ENCODE assay signal across 31 cellular contexts in the genomic region with DNA sequence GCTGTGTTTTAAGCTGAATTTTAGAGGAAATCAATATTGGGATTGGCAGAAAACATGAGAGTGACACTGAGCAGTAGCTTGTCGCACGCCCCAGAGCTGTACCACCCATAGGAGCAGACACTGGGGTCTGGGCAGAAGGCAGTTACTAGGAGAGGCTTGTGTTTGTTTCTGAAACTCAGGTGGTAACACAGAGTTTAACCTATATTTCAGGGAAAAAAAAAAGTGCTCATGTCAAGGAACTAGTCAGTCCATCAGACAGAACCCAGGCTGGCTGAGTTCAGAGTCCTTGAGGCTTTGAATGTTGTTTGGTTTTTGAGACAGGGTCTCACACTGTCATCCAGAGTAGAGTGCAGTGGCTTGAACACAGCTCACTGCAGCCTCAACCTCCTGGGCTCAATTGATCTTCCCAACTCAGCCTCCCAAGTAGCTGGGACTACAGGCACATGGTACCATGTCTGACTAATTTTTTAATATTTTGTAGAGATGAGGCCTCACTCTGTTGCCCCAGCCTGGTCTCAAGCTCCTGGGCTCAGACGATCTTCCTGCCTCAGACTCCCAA. TPM values are rescaled to one million over a fixed set of nuclear protein-coding genes. Genes with fewer than 3 reads are reported as not detected.
"Had no signal": no experiment of that assay in that cellular context is flagged by ENCODE, and none has a peak within 500 bp of the region (broad histone marks: within the 10 kb centered on the region; RNA-seq: fewer than 3 reads in every experiment).

No MANE protein-coding gene starts in this region.

- H3K9me3 Mint-ChIP-seq: activated B cell treated with CpG ODN at 0.5 μM for 24 hours; activated CD4-positive, alpha-beta memory T cell treated with anti-CD3 and anti-CD28 coated beads for 36 hours; activated naive CD4-positive, alpha-beta T cell treated with anti-CD3 and anti-CD28 coated beads for 36 hours; activated naive CD4-positive, alpha-beta T cell treated with anti-CD3 and anti-CD28 coated beads, Interleukin-2, amount 50 U/mL, for 72 hours; activated T-cell treated with anti-CD3 and anti-CD28 coated beads, Interleukin-2, amount 50 U/mL, for 4 hours; activated T-helper 1 cell treated with anti-CD3 and anti-CD28 coated beads, Interleukin-12 subunit alpha, Interleukin-12 subunit beta, Interleukin-2, Interleukin-4 antibody, amounts not matched to agents 30 ng/mL and 10 ng/mL and 1 ng/mL, durations not matched to agents 14 hours and 24 hours and 36 hours had no signal

- H3K27ac ChIP-seq: adrenal gland, body of pancreas, breast epithelium, Peyer's patch, VCaP had no signal

- H3K27ac Mint-ChIP-seq: activated B cell treated with CpG ODN at 0.5 μM for 24 hours; activated CD4-positive, alpha-beta memory T cell treated with anti-CD3 and anti-CD28 coated beads for 36 hours; activated naive CD4-positive, alpha-beta T cell treated with anti-CD3 and anti-CD28 coated beads for 36 hours had no signal

- H3K27me3 Mint-ChIP-seq: activated B cell treated with CpG ODN at 0.5 μM for 24 hours; activated CD4-positive, alpha-beta memory T cell treated with anti-CD3 and anti-CD28 coated beads for 36 hours had no signal

- ATAC-seq: activated naive CD4-positive, alpha-beta T cell treated with anti-CD3 and anti-CD28 coated beads, Interleukin-2, amount 50 U/mL, for 72 hours; activated T-cell treated with anti-CD3 and anti-CD28 coated beads, Interleukin-2, amount 50 U/mL, for 4 hours; body of pancreas; PC-3; Right ventricle myocardium inferior had no signal

- H3K27me3 ChIP-seq: adrenal gland, body of pancreas, breast epithelium, Peyer's patch had no signal

- DNase-seq: activated B cell treated with CpG ODN at 0.5 μM for 24 hours; activated CD4-positive, alpha-beta memory T cell treated with anti-CD3 and anti-CD28 coated beads for 36 hours; activated CD4-positive, alpha-beta T cell treated with anti-CD3 and anti-CD28 coated beads for 4 hours; activated CD4-positive, alpha-beta T cell treated with anti-CD3 and anti-CD28 coated beads, Interleukin-2, amount 50 U/mL, for 1 hour; activated CD4-positive, CD25-positive, alpha-beta regulatory T cell treated with anti-CD3 and anti-CD28 coated beads, Interleukin-2, amount 50 U/mL, for 72 hours; activated gamma-delta T cell treated with Interleukin-2 at 50 U/mL for 16 hours; activated naive CD4-positive, alpha-beta T cell treated with anti-CD3 and anti-CD28 coated beads for 36 hours; activated T-cell treated with anti-CD3 and anti-CD28 coated beads for 4 hours; activated T-cell treated with anti-CD3 and anti-CD28 coated beads, Interleukin-2, amount 50 U/mL, for 4 hours; body of pancreas; Karpas-422; KBM-7; NCI-H1105; NCI-H1417 treated with DMSO at 0.1 percent for 48 hours; NCI-H187 treated with DMSO at 0.1 percent for 48 hours; NCI-H2081 treated with DMSO at 0.1 percent for 48 hours; NCI-H345; NCI-H524 treated with DMSO at 0.1 percent for 48 hours; PC-3; RPMI8226; SW 1271; T-helper 1 cell; T-helper 2 cell; T-helper 9 cell had no signal

- H3K9me3 ChIP-seq: adrenal gland, body of pancreas, breast epithelium, Peyer's patch had no signal

- H3K4me1 ChIP-seq: adrenal gland, breast epithelium, Peyer's patch had no signal

- H3K4me3 ChIP-seq: adrenal gland, body of pancreas, breast epithelium, Peyer's patch had no signal

- H3K36me3 Mint-ChIP-seq: activated CD4-positive, alpha-beta memory T cell treated with anti-CD3 and anti-CD28 coated beads for 36 hours had no signal

- H3K4me1 Mint-ChIP-seq: activated B cell treated with CpG ODN at 0.5 μM for 24 hours had no signal

- H3K4me3 Mint-ChIP-seq: activated B cell treated with CpG ODN at 0.5 μM for 24 hours; activated CD4-positive, alpha-beta memory T cell treated with anti-CD3 and anti-CD28 coated beads for 36 hours; activated naive CD4-positive, alpha-beta T cell treated with anti-CD3 and anti-CD28 coated beads for 36 hours; activated T-cell treated with anti-CD3 and anti-CD28 coated beads, Interleukin-2, amount 50 U/mL, for 4 hours; activated T-helper 1 cell treated with anti-CD3 and anti-CD28 coated beads, Interleukin-12 subunit alpha, Interleukin-12 subunit beta, Interleukin-2, Interleukin-4 antibody, amounts not matched to agents 30 ng/mL and 10 ng/mL and 1 ng/mL, durations not matched to agents 14 hours and 24 hours and 36 hours had no signal

- H3K36me3 ChIP-seq: adrenal gland, breast epithelium, Peyer's patch had no signal

RNA-seq across cellular contexts. Expression of gene SLC22A1, which starts 6.6 kb away (rescaled TPM):
- total RNA-seq: activated naive CD4-positive, alpha-beta T cell treated with anti-CD3 and anti-CD28 coated beads for 36 hours had no signal
